ENCODE assay signal across 8 cellular contexts in genomic region chr7:150060259-150061221, GRCh38.
DNase-seq lines count a peak whose midpoint lies in the region; ATAC-seq and TF ChIP-seq lines count a peak whose summit lies in the region.
"Not testable (repeated sequence)": the region's sequence is repeated elsewhere in the genome, so short reads cannot be mapped to it uniquely, and the experiment has no call there.

No MANE protein-coding gene starts in this region.

- intact Hi-C loops in CD14-positive monocyte (cut with micrococcal nuclease); Panc1 (cut with micrococcal nuclease; ENCODE audit: unreplicated experiment): not testable (repeated sequence)

- H3K4me1 ChIP-seq in Panc1 (ENCODE audit: control insufficient read depth, insufficient read depth, low read length), result not testable (repeated sequence)

- not testable (repeated sequence) for BruUV-seq in Panc1 (replicated peaks; lab: Mats Ljungman, UMichigan)

- in situ Hi-C loops in Panc1 (cut with HindIII; ENCODE audit: low pct_unique_long_range_greater_than_20kb, low sequenced_read_pairs), result not testable (repeated sequence)

- H3K4me3 Mint-ChIP-seq in CD14-positive monocyte; natural killer cell treated with Interleukin-12 subunit alpha and Interleukin-12 subunit beta and Interleukin-15 and Interleukin-18, amount 100 ng/mL, for 72 hours: not testable (repeated sequence)

- H3K27me3 ChIP-seq in Panc1 (ENCODE audit: control insufficient read depth, insufficient read depth, low read length), result not testable (repeated sequence)

- H3K27ac ChIP-seq in Panc1 (ENCODE audit: low read length), result not testable (repeated sequence)

- not testable (repeated sequence) for H3K27me3 Mint-ChIP-seq in CD14-positive monocyte (ENCODE audit: low read depth in 3 of 3); natural killer cell treated with Interleukin-12 subunit alpha and Interleukin-12 subunit beta and Interleukin-15 and Interleukin-18, amount 100 ng/mL, for 72 hours

- not testable (repeated sequence) for H3K4me3 ChIP-seq in Panc1 (ENCODE audit: low read depth in 2 of 2, low read length in 2 of 2); epithelial cell of esophagus (ENCODE audit: low read length)

- TF ChIP-seq CTCF in CD14-positive monocyte (IDR thresholded peaks at IDR 0.05), result peak; percentile 41
- TF ChIP-seq CTCF in Panc1 (IDR thresholded peaks at IDR 0.05), result not testable (repeated sequence)
- TF ChIP-seq CTCF in epithelial cell of esophagus (IDR thresholded peaks at IDR 0.05; ENCODE audit: insufficient read depth, low read depth, low read length, missing control alignments), result peak; percentile 22

- CTCF ChIA-PET in Panc1 (lab: Charles Lee), result not testable (repeated sequence)

- POLR2A ChIA-PET in Panc1 (lab: Charles Lee), result not testable (repeated sequence)

- not testable (repeated sequence) for H3K9me3 Mint-ChIP-seq in CD14-positive monocyte; natural killer cell treated with Interleukin-12 subunit alpha and Interleukin-12 subunit beta and Interleukin-15 and Interleukin-18, amount 100 ng/mL, for 72 hours

- DNase-seq in CD14-positive monocyte (ENCODE audit: low spot score), result peak; percentile 71
- DNase-seq in Panc1 (ENCODE audit: low read depth, low spot score); epithelial cell of esophagus (ENCODE audit: low read depth): not testable (repeated sequence)
- DNase-seq in activated T-cell treated with anti-CD3 and anti-CD28 coated beads, Interleukin-2, amount 50 U/mL, for 1 hour, result peak; percentile 84
- DNase-seq in natural killer cell treated with Interleukin-12 subunit alpha and Interleukin-12 subunit beta and Interleukin-15 and Interleukin-18, amount 100 ng/mL, for 72 hours (ENCODE audit: low spot score), result peak; percentile 88
- peak; percentile 65 for DNase-seq in stimulated activated CD8-positive, alpha-beta memory T cell treated with anti-CD3 and anti-CD28 coated beads, Interleukin-15, amount 100 ng/mL, for 24 hours (ENCODE audit: low read depth)

- H3K9me3 ChIP-seq in Panc1 (ENCODE audit: control insufficient read depth, insufficient read depth, low read depth, low read length), result not testable (repeated sequence)

- not testable (repeated sequence) for H3K36me3 ChIP-seq in Panc1 (ENCODE audit: control insufficient read depth, insufficient read depth, low read length)

- H3K4me1 Mint-ChIP-seq in CD14-positive monocyte; natural killer cell treated with Interleukin-12 subunit alpha and Interleukin-12 subunit beta and Interleukin-15 and Interleukin-18, amount 100 ng/mL, for 72 hours (ENCODE audit: low read depth in 2 of 2): not testable (repeated sequence)

- H3K36me3 Mint-ChIP-seq in CD14-positive monocyte; natural killer cell treated with Interleukin-12 subunit alpha and Interleukin-12 subunit beta and Interleukin-15 and Interleukin-18, amount 100 ng/mL, for 72 hours: not testable (repeated sequence)

- H3K27ac Mint-ChIP-seq in CD14-positive monocyte; natural killer cell treated with Interleukin-12 subunit alpha and Interleukin-12 subunit beta and Interleukin-15 and Interleukin-18, amount 100 ng/mL, for 72 hours: not testable (repeated sequence)

- ATAC-seq in GM19372 (IDR thresholded peaks at IDR 0.05; ENCODE audit: low read depth, unreplicated experiment) (peak; percentile 99), HG02943 (IDR thresholded peaks at IDR 0.05; ENCODE audit: low read depth, unreplicated experiment) (peak; percentile 95), Panc1 (peak; percentile 95)
- ATAC-seq in natural killer cell treated with Interleukin-12 subunit alpha and Interleukin-12 subunit beta and Interleukin-15 and Interleukin-18, amount 100 ng/mL, for 72 hours, result peak; percentile 97 to 98
